Comparison of ENCODE assay signal across 11 cellular contexts in genomic region chr1:203133969-203134725, GRCh38. TPM values are rescaled to one million over a fixed set of nuclear protein-coding genes. Genes with fewer than 3 reads are reported as not detected.
DNase-seq lines count a peak whose midpoint lies in the region; ATAC-seq, FAIRE-seq and TF ChIP-seq lines count a peak whose summit lies in the region.
"Had no signal": no experiment of that assay in that cellular context is flagged by ENCODE, and none has a peak within 500 bp of the region (broad histone marks: within the 10 kb centered on the region; RNA-seq: fewer than 3 reads in every experiment).

No MANE protein-coding gene starts in this region.

- H3K9me3 Mint-ChIP-seq in mesothelial cell of epicardium: no peaks in the 10 kb centered on the region

- no peaks in the 10 kb centered on the region for H3K36me3 ChIP-seq in body of pancreas (replicated peaks in 1 of 2; ENCODE audit: insufficient read depth in 1 of 2, low read depth in 2 of 2)
- H3K36me3 ChIP-seq: brain microvascular endothelial cell had no signal

- peaks cover 2% of the 10 kb centered on the region for H3K27me3 Mint-ChIP-seq in mesothelial cell of epicardium (ENCODE audit: low read depth)

- no peak overlapping the region for H3K4me3 Mint-ChIP-seq in mesothelial cell of epicardium

- H3K4me1 ChIP-seq in body of pancreas: peaks cover 72% of the 10 kb centered on the region

- no peaks in the 10 kb centered on the region for H3K9me3 ChIP-seq in body of pancreas

- peak overlapping the region; percentile 6 to 86 (median 61) for H3K27ac ChIP-seq in body of pancreas
- H3K27ac ChIP-seq: brain microvascular endothelial cell had no signal

- H3K27me3 ChIP-seq in body of pancreas: no peaks in the 10 kb centered on the region

- intact Hi-C loops in body of pancreas (cut with DNase I): no loop called here

- H3K4me3 ChIP-seq in body of pancreas: no peak overlapping the region

- ATAC-seq in body of pancreas: no peak
- no peak for ATAC-seq in GM19328 (IDR thresholded peaks at IDR 0.05; ENCODE audit: unreplicated experiment)

- DNase-seq in AML-193 (lab: John Stamatoyannopoulos, UW): peak; percentile 57 to 61
- peak; percentile 94 to 96 for DNase-seq in Kasumi-1 (lab: John Stamatoyannopoulos, UW)
- peak in 1 of 4 donors; percentile 42 for DNase-seq in body of pancreas
- no peak for DNase-seq in mesothelial cell of epicardium (ENCODE audit: low spot score in 2 of 2, unreplicated experiment in 2 of 2)
- DNase-seq in H54 (ENCODE audit: insufficient read length, low spot score): no peak
- DNase-seq in GM20000 (ENCODE audit: low spot score): no peak
- DNase-seq in NCI-H345 treated with DMSO at 0.1 percent for 48 hours (lab: John Stamatoyannopoulos, UW; ENCODE audit: unreplicated experiment): no peak
- DNase-seq: brain microvascular endothelial cell; NCI-H446 treated with DMSO at 0.1 percent for 48 hours; stimulated activated naive CD4-positive, alpha-beta T cell had no signal

- FAIRE-seq in H54 (lab: Jason Lieb, UNC): no peak

- no peak for TF ChIP-seq CTCF in body of pancreas (IDR thresholded peaks at IDR 0.05)
- no peak for TF ChIP-seq CTCF in mesothelial cell of epicardium (IDR thresholded peaks at IDR 0.05; ENCODE audit: unreplicated experiment)
- TF ChIP-seq CTCF in GM20000 (IDR thresholded peaks at IDR 0.05; ENCODE audit: extremely low read depth, missing control alignments): no peak

- H3K36me3 Mint-ChIP-seq in mesothelial cell of epicardium: no peaks in the 10 kb centered on the region

- WGBS in body of pancreas, 2 donors: 73 to 76% methylated on average over 12 of the region's 12 CpGs

- TF ChIP-seq POLR2A in body of pancreas (IDR thresholded peaks at IDR 0.05): no peak
- TF ChIP-seq POLR2A in H54 (IDR thresholded peaks at IDR 0.05; ENCODE audit: low read depth, low read length): no peak

- H3K27ac Mint-ChIP-seq in mesothelial cell of epicardium: peak overlapping the region; percentile 57

- H3K4me1 Mint-ChIP-seq in mesothelial cell of epicardium: peaks cover 9% of the 10 kb centered on the region

RNA-seq across cellular contexts. Expression of gene ADORA1, which starts 6.6 kb away (rescaled TPM):
- 10 to 100 TPM; 16.1 to 21.1 TPM for total RNA-seq in body of pancreas
- total RNA-seq in mesothelial cell of epicardium: 2.9 to 4.3 TPM (median 3.8 TPM) in 3 replicates

RNA-seq across cellular contexts. Expression of gene MYBPH, which starts 41.5 kb away (rescaled TPM):
- total RNA-seq in body of pancreas (not detected), mesothelial cell of epicardium (not detected in 3 replicates)

RNA-seq across cellular contexts. Expression of gene MYOG, which starts 48.3 kb away (rescaled TPM):
- total RNA-seq in body of pancreas (not detected), mesothelial cell of epicardium (not detected in 3 replicates)

RNA-seq across cellular contexts. Expression of gene CHI3L1, which starts 52.4 kb away (rescaled TPM):
- total RNA-seq in body of pancreas (1 to 10 TPM; 5.4 to 8.2 TPM), mesothelial cell of epicardium (0.13 to 0.32 TPM (median 0.22 TPM) in 3 replicates)

Comparison
In these comparisons a context has a peak if more than half of its experiments do, and no peak if none do; other contexts are left out.
1. DNase-seq: peak in AML-193 (2 of 2) and Kasumi-1 (2 of 2); none in mesothelial cell of epicardium (0 of 2), H54 (single experiment), GM20000 (single experiment) and NCI-H345 treated with DMSO at 0.1 percent for 48 hours (single experiment).